In genomic region chr13:21435710-21436151, GRCh38 we compare ENCODE assay signal across 8 cellular contexts. TPM values are rescaled to one million over a fixed set of nuclear protein-coding genes. Genes with fewer than 3 reads are reported as not detected.
A peak's percentile ranks its signal among the peaks of the same experiment; 100 is the strongest.
DNase-seq lines count a peak whose midpoint lies in the region; ATAC-seq and TF ChIP-seq lines count a peak whose summit lies in the region.

No MANE protein-coding gene starts in this region.

- H3K36me3 Mint-ChIP-seq in activated CD8-positive, alpha-beta T cell treated with anti-CD3 and anti-CD28 coated beads for 36 hours (ENCODE audit: low read depth), result peaks cover 43% of the 10 kb centered on the region

- H3K4me1 Mint-ChIP-seq in activated CD8-positive, alpha-beta T cell treated with anti-CD3 and anti-CD28 coated beads for 36 hours (ENCODE audit: low read depth), result peaks cover 43% of the 10 kb centered on the region

- no peak overlapping the region for H3K4me3 ChIP-seq in parathyroid adenoma (ENCODE audit: low read depth, low read length)
- no peak overlapping the region for H3K4me3 ChIP-seq in SJCRH30

- H3K36me3 ChIP-seq in parathyroid adenoma (ENCODE audit: control insufficient read depth, insufficient read depth, low read length), result no peaks in the 10 kb centered on the region
- peaks cover 8% of the 10 kb centered on the region; the same call in 1 of the 2 replicates for H3K36me3 ChIP-seq in SJCRH30

- in situ Hi-C loops in KBM-7 (cut with MboI; ENCODE audit: low pct_unique_long_range_greater_than_20kb, low sequenced_read_pairs), result no loop called here

- H3K9me3 Mint-ChIP-seq in activated CD8-positive, alpha-beta T cell treated with anti-CD3 and anti-CD28 coated beads for 36 hours, result peaks cover 19% of the 10 kb centered on the region

- H2AFZ ChIP-seq in parathyroid adenoma, result no peak overlapping the region

- H3K9ac ChIP-seq in parathyroid adenoma, result no peak overlapping the region

- H3K79me2 ChIP-seq in parathyroid adenoma, result peaks cover 15% of the 10 kb centered on the region

- H3K9me3 ChIP-seq in parathyroid adenoma (ENCODE audit: control insufficient read depth, low read length) (no peaks in the 10 kb centered on the region), SJCRH30 (replicated peaks) (peaks cover 7% of the 10 kb centered on the region)

- H3K27ac ChIP-seq in parathyroid adenoma, result peak overlapping the region; percentile 29
- no peak overlapping the region for H3K27ac ChIP-seq in SJCRH30

- peak overlapping the region; percentile 58 for H3K27ac Mint-ChIP-seq in activated CD8-positive, alpha-beta T cell treated with anti-CD3 and anti-CD28 coated beads for 36 hours

- DNase-seq in ELF-1 (ENCODE audit: low read depth, low spot score) (peak; percentile 4), KBM-7 (peak; percentile 46), fibroblast of gingiva (ENCODE audit: low read depth) (peak; percentile 69), SJCRH30 (no peak), Kasumi-1 (lab: John Stamatoyannopoulos, UW) (no peak)
- peak; percentile 50 for DNase-seq in activated CD8-positive, alpha-beta T cell treated with anti-CD3 and anti-CD28 coated beads for 36 hours

- no peak overlapping the region for H3K4me3 Mint-ChIP-seq in activated CD8-positive, alpha-beta T cell treated with anti-CD3 and anti-CD28 coated beads for 36 hours

- intact Hi-C loops in activated CD8-positive, alpha-beta T cell treated with anti-CD3 and anti-CD28 coated beads for 36 hours (cut with micrococcal nuclease), result no loop called here

- CTCF ChIA-PET in activated CD8-positive, alpha-beta T cell treated with anti-CD3 and anti-CD28 coated beads for 36 hours (lab: Charles Lee), result no interaction called here

- H3K4me1 ChIP-seq in parathyroid adenoma (peaks cover 2% of the 10 kb centered on the region), SJCRH30 (0 out of 2 replicates have a peak, but pooled peaks cover 3% of the 10 kb centered on the region)

- no peak for TF ChIP-seq CTCF in activated CD8-positive, alpha-beta T cell treated with anti-CD3 and anti-CD28 coated beads for 36 hours (IDR thresholded peaks at IDR 0.05)
- TF ChIP-seq CTCF in parathyroid adenoma (IDR thresholded peaks at IDR 0.05), result no peak

- POLR2A ChIA-PET in activated CD8-positive, alpha-beta T cell treated with anti-CD3 and anti-CD28 coated beads for 36 hours (lab: Charles Lee), result no interaction called here

- H3K27me3 ChIP-seq in parathyroid adenoma (ENCODE audit: control insufficient read depth, insufficient read depth, low read length) (no peaks in the 10 kb centered on the region), SJCRH30 (no peaks in the 10 kb centered on the region)

- peak; percentile 98 for ATAC-seq in GM21717 (IDR thresholded peaks at IDR 0.05; ENCODE audit: unreplicated experiment)
- peak; percentile 92 for ATAC-seq in activated CD8-positive, alpha-beta T cell treated with anti-CD3 and anti-CD28 coated beads for 36 hours

- H3K4me2 ChIP-seq in parathyroid adenoma (ENCODE audit: low read length), result no peak overlapping the region

- H3K27me3 Mint-ChIP-seq in activated CD8-positive, alpha-beta T cell treated with anti-CD3 and anti-CD28 coated beads for 36 hours, result no peaks in the 10 kb centered on the region

RNA-seq across cellular contexts. Expression of gene ZDHHC20, which starts 23.4 kb away (rescaled TPM):
- 10 to 100 TPM; 46.1 to 50.9 TPM for total RNA-seq in activated CD8-positive, alpha-beta T cell treated with anti-CD3 and anti-CD28 coated beads for 36 hours
- 115 and 128 TPM in 2 replicates for total RNA-seq in SJCRH30 (2014; rRNA removed; shearing (Covaris generic))

Comparison
In these comparisons a context has a peak if more than half of its experiments do, and no peak if none do; other contexts are left out.
1. DNase-seq: peak in ELF-1 (single experiment), KBM-7 (single experiment), activated CD8-positive, alpha-beta T cell treated with anti-CD3 and anti-CD28 coated beads for 36 hours (single experiment) and fibroblast of gingiva (single experiment); none in SJCRH30 (0 of 2) and Kasumi-1 (0 of 2).